ENCODE assay signal across 8 cellular contexts in genomic region chr2:46650556-46651001, GRCh38. TPM values are rescaled to one million over a fixed set of nuclear protein-coding genes. Genes with fewer than 3 reads are reported as not detected.
DNase-seq lines count a peak whose midpoint lies in the region; ATAC-seq lines count a peak whose summit lies in the region.

No MANE protein-coding gene starts in this region.

- no peak overlapping the region for H3K4me3 ChIP-seq in Jurkat, Clone E6-1 (ENCODE audit: low read length)
- H3K4me3 ChIP-seq in NT2/D1 (ENCODE audit: insufficient read length, low read depth): no peak overlapping the region

- H3K9me3 Mint-ChIP-seq in naive B cell: no peaks in the 10 kb centered on the region
- H3K9me3 Mint-ChIP-seq in stimulated activated naive B cell treated with anti-CD40 and anti-IgM and Interleukin-4, amounts not matched to agents 10 μg/mL and 1 μg/mL and 100 μg/mL, for 72 hours: no peaks in the 10 kb centered on the region

- H3K36me3 Mint-ChIP-seq in naive B cell: no peaks in the 10 kb centered on the region
- no peaks in the 10 kb centered on the region for H3K36me3 Mint-ChIP-seq in stimulated activated naive B cell treated with anti-CD40 and anti-IgM and Interleukin-4, amounts not matched to agents 10 μg/mL and 1 μg/mL and 100 μg/mL, for 72 hours

- H3K9ac ChIP-seq in NT2/D1 (ENCODE audit: insufficient read length, low read depth): no peak overlapping the region

- H3K4me3 Mint-ChIP-seq in naive B cell: no peak overlapping the region
- H3K4me3 Mint-ChIP-seq in stimulated activated naive B cell treated with anti-CD40 and anti-IgM and Interleukin-4, amounts not matched to agents 10 μg/mL and 1 μg/mL and 100 μg/mL, for 72 hours: no peak overlapping the region

- H3K27me3 ChIP-seq in NT2/D1 (ENCODE audit: insufficient read depth, insufficient read length): no peaks in the 10 kb centered on the region

- DNase-seq in DMS79 (lab: John Stamatoyannopoulos, UW) (peak; percentile 8), NT2/D1 (ENCODE audit: low read depth, low spot score) (peak; percentile 88), epidermal melanocyte (ENCODE audit: insufficient read length, low spot score) (peak; percentile 68), naive B cell (peak; percentile 70)
- peak; percentile 71 for DNase-seq in Jurkat, Clone E6-1 (ENCODE audit: low read depth, low spot score)
- DNase-seq in activated CD8-positive, alpha-beta memory T cell treated with anti-CD3 and anti-CD28 coated beads for 48 hours (ENCODE audit: low read depth in 2 of 3, low spot score in 2 of 3): peak in 2 of 3 experiments; percentile 13 to 36
- peak; percentile 48 for DNase-seq in stimulated activated naive B cell treated with anti-CD40 and anti-IgM and Interleukin-4, amounts not matched to agents 10 μg/mL and 1 μg/mL and 100 μg/mL, for 72 hours

- H3K4me1 ChIP-seq in NT2/D1 (ENCODE audit: insufficient read depth, insufficient read length): no peaks in the 10 kb centered on the region

- ATAC-seq in naive B cell (ENCODE audit: low read depth in 2 of 2): peak; percentile 64 to 85
- ATAC-seq in stimulated activated naive B cell treated with anti-CD40 and anti-IgM and Interleukin-4, amounts not matched to agents 10 μg/mL and 1 μg/mL and 100 μg/mL, for 72 hours (replicated peaks): peak; percentile 71 to 78
- ATAC-seq in HG02759 (IDR thresholded peaks at IDR 0.05; ENCODE audit: unreplicated experiment): no peak

- no peaks in the 10 kb centered on the region for H3K9me3 ChIP-seq in NT2/D1 (ENCODE audit: insufficient read depth, low read length)

- no peaks in the 10 kb centered on the region for H3K27me3 Mint-ChIP-seq in naive B cell
- H3K27me3 Mint-ChIP-seq in stimulated activated naive B cell treated with anti-CD40 and anti-IgM and Interleukin-4, amounts not matched to agents 10 μg/mL and 1 μg/mL and 100 μg/mL, for 72 hours: no peaks in the 10 kb centered on the region

- no peaks in the 10 kb centered on the region for H3K36me3 ChIP-seq in NT2/D1 (ENCODE audit: insufficient read depth, insufficient read length, low read length)

- no peaks in the 10 kb centered on the region for H3K4me1 Mint-ChIP-seq in naive B cell
- H3K4me1 Mint-ChIP-seq in stimulated activated naive B cell treated with anti-CD40 and anti-IgM and Interleukin-4, amounts not matched to agents 10 μg/mL and 1 μg/mL and 100 μg/mL, for 72 hours: no peaks in the 10 kb centered on the region

- no peak overlapping the region for H3K27ac Mint-ChIP-seq in naive B cell
- no peak overlapping the region for H3K27ac Mint-ChIP-seq in stimulated activated naive B cell treated with anti-CD40 and anti-IgM and Interleukin-4, amounts not matched to agents 10 μg/mL and 1 μg/mL and 100 μg/mL, for 72 hours

RNA-seq across cellular contexts. Expression of gene CRIPT, which starts 33.6 kb away (rescaled TPM):
- 8.0 TPM for polyA plus RNA-seq in Jurkat, Clone E6-1 (2012; ENCODE audit: insufficient read depth, insufficient read length)
- 10 to 100 TPM in 4 of 6 donors, 1 to 10 TPM in 2; 4.5 to 13.5 (median 10.4) TPM for polyA plus RNA-seq in naive B cell (ENCODE audit: low read depth in 6 of 6)

RNA-seq across cellular contexts. Expression of gene PIGF, which starts 33.7 kb away (rescaled TPM):
- 27.6 TPM for polyA plus RNA-seq in Jurkat, Clone E6-1 (2012; ENCODE audit: insufficient read depth, insufficient read length)
- 10 to 100 TPM; 17.0 to 36.1 (median 22.7) TPM for polyA plus RNA-seq in naive B cell (ENCODE audit: low read depth in 6 of 6)

RNA-seq across cellular contexts. Expression of gene SOCS5, which starts 48.5 kb away (rescaled TPM):
- 3.5 TPM for polyA plus RNA-seq in Jurkat, Clone E6-1 (2012; ENCODE audit: insufficient read depth, insufficient read length)
- polyA plus RNA-seq in naive B cell (ENCODE audit: low read depth in 6 of 6): 10 to 100 TPM in 4 of 6 donors, 1 to 10 TPM in 2; 7.1 to 21.7 (median 13.3) TPM

Comparison
In these comparisons a context has a peak if more than half of its experiments do, and no peak if none do; other contexts are left out.
1. DNase-seq: peak in every context shown above with its lines; median percentile 88 in NT2/D1; 71 in Jurkat, Clone E6-1; 70 in naive B cell; 68 in epidermal melanocyte; 48 in stimulated activated naive B cell treated with anti-CD40 and anti-IgM and Interleukin-4, amounts not matched to agents 10 μg/mL and 1 μg/mL and 100 μg/mL, for 72 hours; 24 in activated CD8-positive, alpha-beta memory T cell treated with anti-CD3 and anti-CD28 coated beads for 48 hours; 8 in DMS79.